1 cellular context compared by ENCODE assay signal in the genomic region with DNA sequence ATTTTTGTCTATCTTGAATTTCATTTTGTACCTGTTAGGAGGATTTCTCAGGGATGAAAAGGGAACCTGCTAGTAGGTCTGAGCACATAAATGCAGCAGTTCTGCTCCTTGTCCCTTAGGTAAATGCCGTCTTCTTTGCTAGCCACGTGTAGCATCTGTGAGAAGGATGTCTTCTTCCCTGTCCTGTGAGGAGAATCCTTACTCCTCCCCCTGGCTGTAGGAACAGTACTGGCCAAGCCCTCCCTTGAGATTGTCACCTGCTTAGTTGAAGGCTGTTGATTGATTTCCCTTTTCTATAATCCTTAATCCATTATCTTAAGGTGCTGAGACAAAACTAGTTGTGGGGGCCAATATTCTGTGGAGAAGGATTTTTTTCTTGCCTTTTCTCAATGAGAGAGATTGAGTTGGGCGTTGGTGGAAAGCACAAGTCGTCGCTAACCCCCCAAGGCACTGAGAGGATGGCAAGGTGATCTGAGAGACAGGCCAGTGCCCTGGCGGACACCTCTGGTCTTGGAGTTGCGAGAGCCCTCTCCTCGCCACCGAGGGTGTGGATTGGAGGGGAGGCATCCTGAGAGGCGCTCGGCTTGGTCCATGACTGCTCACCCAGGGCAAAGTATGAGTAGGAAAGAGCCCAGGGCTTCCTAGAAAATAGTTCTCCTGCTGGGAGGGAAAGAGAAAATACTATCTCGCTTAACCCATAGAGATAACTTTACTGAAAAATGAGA.
TF ChIP-seq lines count a peak whose summit lies in the region.

No MANE protein-coding gene starts in this region.

TF ChIP-seq in GM23338, 12 proteins besides CTCF, POLR2A, EP300 and RAD21 (continued from another document):
- TF ChIP-seq, protein P1, sequence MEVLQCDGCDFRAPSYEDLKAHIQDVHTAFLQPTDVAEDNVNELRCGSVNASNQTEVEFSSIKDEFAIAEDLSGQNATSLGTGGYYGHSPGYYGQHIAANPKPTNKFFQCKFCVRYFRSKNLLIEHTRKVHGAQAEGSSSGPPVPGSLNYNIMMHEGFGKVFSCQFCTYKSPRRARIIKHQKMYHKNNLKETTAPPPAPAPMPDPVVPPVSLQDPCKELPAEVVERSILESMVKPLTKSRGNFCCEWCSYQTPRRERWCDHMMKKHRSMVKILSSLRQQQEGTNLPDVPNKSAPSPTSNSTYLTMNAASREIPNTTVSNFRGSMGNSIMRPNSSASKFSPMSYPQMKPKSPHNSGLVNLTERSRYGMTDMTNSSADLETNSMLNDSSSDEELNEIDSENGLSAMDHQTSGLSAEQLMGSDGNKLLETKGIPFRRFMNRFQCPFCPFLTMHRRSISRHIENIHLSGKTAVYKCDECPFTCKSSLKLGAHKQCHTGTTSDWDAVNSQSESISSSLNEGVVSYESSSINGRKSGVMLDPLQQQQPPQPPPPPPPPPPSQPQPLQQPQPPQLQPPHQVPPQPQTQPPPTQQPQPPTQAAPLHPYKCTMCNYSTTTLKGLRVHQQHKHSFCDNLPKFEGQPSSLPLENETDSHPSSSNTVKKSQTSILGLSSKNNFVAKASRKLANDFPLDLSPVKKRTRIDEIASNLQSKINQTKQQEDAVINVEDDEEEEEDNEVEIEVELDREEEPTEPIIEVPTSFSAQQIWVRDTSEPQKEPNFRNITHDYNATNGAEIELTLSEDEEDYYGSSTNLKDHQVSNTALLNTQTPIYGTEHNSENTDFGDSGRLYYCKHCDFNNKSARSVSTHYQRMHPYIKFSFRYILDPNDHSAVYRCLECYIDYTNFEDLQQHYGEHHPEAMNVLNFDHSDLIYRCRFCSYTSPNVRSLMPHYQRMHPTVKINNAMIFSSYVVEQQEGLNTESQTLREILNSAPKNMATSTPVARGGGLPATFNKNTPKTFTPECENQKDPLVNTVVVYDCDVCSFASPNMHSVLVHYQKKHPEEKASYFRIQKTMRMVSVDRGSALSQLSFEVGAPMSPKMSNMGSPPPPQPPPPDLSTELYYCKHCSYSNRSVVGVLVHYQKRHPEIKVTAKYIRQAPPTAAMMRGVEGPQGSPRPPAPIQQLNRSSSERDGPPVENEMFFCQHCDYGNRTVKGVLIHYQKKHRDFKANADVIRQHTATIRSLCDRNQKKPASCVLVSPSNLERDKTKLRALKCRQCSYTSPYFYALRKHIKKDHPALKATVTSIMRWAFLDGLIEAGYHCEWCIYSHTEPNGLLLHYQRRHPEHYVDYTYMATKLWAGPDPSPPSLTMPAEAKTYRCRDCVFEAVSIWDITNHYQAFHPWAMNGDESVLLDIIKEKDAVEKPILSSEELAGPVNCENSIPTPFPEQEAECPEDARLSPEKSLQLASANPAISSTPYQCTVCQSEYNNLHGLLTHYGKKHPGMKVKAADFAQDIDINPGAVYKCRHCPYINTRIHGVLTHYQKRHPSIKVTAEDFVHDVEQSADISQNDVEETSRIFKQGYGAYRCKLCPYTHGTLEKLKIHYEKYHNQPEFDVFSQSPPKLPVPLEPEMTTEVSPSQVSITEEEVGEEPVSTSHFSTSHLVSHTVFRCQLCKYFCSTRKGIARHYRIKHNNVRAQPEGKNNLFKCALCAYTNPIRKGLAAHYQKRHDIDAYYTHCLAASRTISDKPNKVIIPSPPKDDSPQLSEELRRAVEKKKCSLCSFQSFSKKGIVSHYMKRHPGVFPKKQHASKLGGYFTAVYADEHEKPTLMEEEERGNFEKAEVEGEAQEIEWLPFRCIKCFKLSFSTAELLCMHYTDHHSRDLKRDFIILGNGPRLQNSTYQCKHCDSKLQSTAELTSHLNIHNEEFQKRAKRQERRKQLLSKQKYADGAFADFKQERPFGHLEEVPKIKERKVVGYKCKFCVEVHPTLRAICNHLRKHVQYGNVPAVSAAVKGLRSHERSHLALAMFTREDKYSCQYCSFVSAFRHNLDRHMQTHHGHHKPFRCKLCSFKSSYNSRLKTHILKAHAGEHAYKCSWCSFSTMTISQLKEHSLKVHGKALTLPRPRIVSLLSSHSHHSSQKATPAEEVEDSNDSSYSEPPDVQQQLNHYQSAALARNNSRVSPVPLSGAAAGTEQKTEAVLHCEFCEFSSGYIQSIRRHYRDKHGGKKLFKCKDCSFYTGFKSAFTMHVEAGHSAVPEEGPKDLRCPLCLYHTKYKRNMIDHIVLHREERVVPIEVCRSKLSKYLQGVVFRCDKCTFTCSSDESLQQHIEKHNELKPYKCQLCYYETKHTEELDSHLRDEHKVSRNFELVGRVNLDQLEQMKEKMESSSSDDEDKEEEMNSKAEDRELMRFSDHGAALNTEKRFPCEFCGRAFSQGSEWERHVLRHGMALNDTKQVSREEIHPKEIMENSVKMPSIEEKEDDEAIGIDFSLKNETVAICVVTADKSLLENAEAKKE (CRISPR knock-in tag; IDR thresholded peaks at IDR 0.05) = no peak
- TF ChIP-seq CREB1 (CRISPR knock-in tag; IDR thresholded peaks at IDR 0.05; ENCODE audit: low read depth) = no peak
- TF ChIP-seq ZNF114 (CRISPR knock-in tag; IDR thresholded peaks at IDR 0.05) = no peak
TF ChIP-seq in GM23338: peak in this region for 0.
